ENCODE assay signal across 1 cellular context in the genomic region with DNA sequence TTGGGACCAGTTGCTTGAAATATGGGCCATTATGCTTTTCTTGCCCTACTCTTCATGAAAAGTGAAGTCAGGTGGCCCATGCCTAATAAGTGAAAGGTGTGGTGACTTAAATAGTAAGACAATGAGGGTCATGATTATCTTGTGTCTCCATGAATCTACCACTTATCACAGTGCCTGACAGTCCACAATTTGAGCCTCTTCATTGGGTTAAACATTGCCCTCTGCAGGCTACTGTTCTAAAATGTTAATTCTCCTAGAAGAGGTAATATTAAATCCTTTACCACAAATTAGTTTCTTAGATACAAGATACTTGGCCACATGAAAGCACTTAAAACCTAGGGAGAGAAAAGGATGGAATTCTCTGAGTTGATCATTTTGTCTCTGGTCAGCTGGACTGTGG.
TF ChIP-seq lines count a peak whose summit lies in the region.

No MANE protein-coding gene starts in this region.

TF ChIP-seq in HepG2, 621 proteins besides CTCF, POLR2A, EP300 and RAD21:
- TF ChIP-seq ZNF652 (CRISPR knock-in tag; IDR thresholded peaks at IDR 0.05; ENCODE audit: borderline replicate concordance, low read depth) (no peak), ARNT2 (CRISPR knock-in tag; IDR thresholded peaks at IDR 0.05; ENCODE audit: low read depth) (no peak), ZNF24 (IDR thresholded peaks at IDR 0.05) (no peak)
